Comparison of ENCODE assay signal across 8 cellular contexts in genomic region chr1:201119206-201119814, GRCh38.
DNase-seq lines count a peak whose midpoint lies in the region; ATAC-seq and TF ChIP-seq lines count a peak whose summit lies in the region.

No MANE protein-coding gene starts in this region.

- peak; percentile 15 for DNase-seq in NCI-H510A treated with DMSO at 0.1 percent for 48 hours (lab: John Stamatoyannopoulos, UW)
- no peak for DNase-seq in NCI-H510A (lab: John Stamatoyannopoulos, UW)
- peak; percentile 81 for DNase-seq in NCI-H69 (lab: John Stamatoyannopoulos, UW)
- peak; percentile 10 for DNase-seq in activated CD8-positive, alpha-beta memory T cell treated with anti-CD3 and anti-CD28 coated beads, Interleukin-2, amount 50 U/mL, for 1 hour (ENCODE audit: extremely low read depth)
- DNase-seq in foreskin fibroblast: peak in 1 of 2 donors; percentile 37
- peak; percentile 49 for DNase-seq in retina

- H3K4me3 ChIP-seq in foreskin fibroblast (ENCODE audit: low read depth in 1 of 2, low read length in 2 of 2): no peak overlapping the region

- ATAC-seq in GM19324 (IDR thresholded peaks at IDR 0.05; ENCODE audit: low FRiP score, unreplicated experiment) (no peak), GM18858 (IDR thresholded peaks at IDR 0.05; ENCODE audit: unreplicated experiment) (no peak)

- TF ChIP-seq CTCF in foreskin fibroblast (IDR thresholded peaks at IDR 0.05; ENCODE audit: low read depth, low read length): peak; percentile 44
